In genomic region chr5:68255305-68256130, GRCh38 we compare ENCODE assay signal across 13 cellular contexts. TPM values are rescaled to one million over a fixed set of nuclear protein-coding genes. Genes with fewer than 3 reads are reported as not detected.
DNase-seq lines count a peak whose midpoint lies in the region; ATAC-seq, FAIRE-seq and TF ChIP-seq lines count a peak whose summit lies in the region.
"Had no signal": no experiment of that assay in that cellular context is flagged by ENCODE, and none has a peak within 500 bp of the region (broad histone marks: within the 10 kb centered on the region; RNA-seq: fewer than 3 reads in every experiment).

No MANE protein-coding gene starts in this region.

- peaks cover 2 to 6% of the 10 kb centered on the region in 2 donors for H3K36me3 Mint-ChIP-seq in stimulated activated naive B cell treated with anti-CD40 and anti-IgM and Interleukin-4, amounts not matched to agents 10 μg/mL and 1 μg/mL and 100 μg/mL, for 72 hours

- no peaks in the 10 kb centered on the region for H3K9me3 Mint-ChIP-seq in stimulated activated naive B cell treated with anti-CD40 and anti-IgM and Interleukin-4, amounts not matched to agents 10 μg/mL and 1 μg/mL and 100 μg/mL, for 72 hours

- no peak for TF ChIP-seq POLR2A in GM12892 (IDR thresholded peaks at IDR 0.05; ENCODE audit: low read depth, low read length)

- peak overlapping the region; percentile 41 for H3K4me3 ChIP-seq in effector memory CD4-positive, alpha-beta T cell (ENCODE audit: insufficient read depth, low read depth, low read length, poor library complexity, severe bottlenecking)
- H3K4me3 ChIP-seq: smooth muscle cell had no signal

- DNase-seq in GM12892 (ENCODE audit: insufficient read length) (no peak), SK-MEL-5 (ENCODE audit: low read depth, low spot score) (peak; percentile 91), NOMO-1 treated with dmso at 0.1 percent for 144 hours (lab: John Stamatoyannopoulos, UW; ENCODE audit: unreplicated experiment) (no peak), OCI-M2 (lab: John Stamatoyannopoulos, UW; ENCODE audit: unreplicated experiment) (no peak)
- peak in 1 of 3 donors; percentile 27 for DNase-seq in effector memory CD4-positive, alpha-beta T cell
- DNase-seq in stimulated activated naive B cell treated with anti-CD40 and anti-IgM and Interleukin-4, amounts not matched to agents 10 μg/mL and 1 μg/mL and 100 μg/mL, for 72 hours: no peak
- DNase-seq: IMR-90, NCI-H446 treated with DMSO at 0.1 percent for 48 hours, T1000 had no signal

- H3K27me3 Mint-ChIP-seq in stimulated activated naive B cell treated with anti-CD40 and anti-IgM and Interleukin-4, amounts not matched to agents 10 μg/mL and 1 μg/mL and 100 μg/mL, for 72 hours: no peaks in the 10 kb centered on the region

- peak overlapping the region; percentile 57 for H3K27ac ChIP-seq in effector memory CD4-positive, alpha-beta T cell (ENCODE audit: insufficient read depth, low read length, poor library complexity, severe bottlenecking)

- in situ Hi-C loops in SK-MEL-5 (cut with HindIII; ENCODE audit: low pct_unique_long_range_greater_than_20kb, low sequenced_read_pairs): no loop called here

- no peak for ATAC-seq in stimulated activated naive B cell treated with anti-CD40 and anti-IgM and Interleukin-4, amounts not matched to agents 10 μg/mL and 1 μg/mL and 100 μg/mL, for 72 hours (replicated peaks)
- ATAC-seq in HG02870 (IDR thresholded peaks at IDR 0.05; ENCODE audit: unreplicated experiment): no peak
- ATAC-seq: esophagus mucosa had no signal

- H3K9me3 ChIP-seq in effector memory CD4-positive, alpha-beta T cell (ENCODE audit: control insufficient read depth, low read length): no peaks in the 10 kb centered on the region

- FAIRE-seq in GM12892 (lab: Jason Lieb, UNC): peak; percentile 24
- FAIRE-seq: GM19239 had no signal

- H3K4me1 Mint-ChIP-seq in stimulated activated naive B cell treated with anti-CD40 and anti-IgM and Interleukin-4, amounts not matched to agents 10 μg/mL and 1 μg/mL and 100 μg/mL, for 72 hours: peaks cover 39 to 79% of the 10 kb centered on the region in 2 donors

- peak overlapping the region; percentile 13 to 47 for H3K4me3 Mint-ChIP-seq in stimulated activated naive B cell treated with anti-CD40 and anti-IgM and Interleukin-4, amounts not matched to agents 10 μg/mL and 1 μg/mL and 100 μg/mL, for 72 hours

- no peaks in the 10 kb centered on the region for H3K27me3 ChIP-seq in effector memory CD4-positive, alpha-beta T cell (replicated peaks; ENCODE audit: control insufficient read depth, insufficient read depth, low read length, poor library complexity, severe bottlenecking)

- no peaks in the 10 kb centered on the region for H3K36me3 ChIP-seq in effector memory CD4-positive, alpha-beta T cell (ENCODE audit: control insufficient read depth, insufficient read depth, low read length)

- peaks cover 68% of the 10 kb centered on the region for H3K4me1 ChIP-seq in effector memory CD4-positive, alpha-beta T cell (ENCODE audit: control insufficient read depth, insufficient read depth, low read length, poor library complexity, severe bottlenecking)

- H3K27ac Mint-ChIP-seq in stimulated activated naive B cell treated with anti-CD40 and anti-IgM and Interleukin-4, amounts not matched to agents 10 μg/mL and 1 μg/mL and 100 μg/mL, for 72 hours: no peak overlapping the region

RNA-seq across cellular contexts. Expression of gene PIK3R1, which starts 40.0 kb away (rescaled TPM):
- polyA plus RNA-seq in GM12892 (2012; ENCODE audit: missing spikeins): 20.8 TPM
- 60.0 and 64.6 TPM in 2 replicates for total RNA-seq in SK-MEL-5 (2014; rRNA removed; shearing (Covaris generic))
- 17.5 and 22.0 TPM in 2 replicates for polyA plus RNA-seq in SK-MEL-5 (2015; cell fraction: cytosol; rRNA removed)
- 36.6 and 58.0 TPM in 2 replicates for polyA plus RNA-seq in SK-MEL-5 (2015; cell fraction: nucleus; rRNA removed)
